Comparison of ENCODE assay signal across 19 cellular contexts in genomic region chr10:77625379-77625778, GRCh38. TPM values are rescaled to one million over a fixed set of nuclear protein-coding genes. Genes with fewer than 3 reads are reported as not detected.
DNase-seq lines count a peak whose midpoint lies in the region; ATAC-seq and TF ChIP-seq lines count a peak whose summit lies in the region.
"Had no signal": no experiment of that assay in that cellular context is flagged by ENCODE, and none has a peak within 500 bp of the region (broad histone marks: within the 10 kb centered on the region; RNA-seq: fewer than 3 reads in every experiment).

No MANE protein-coding gene starts in this region.

- TF ChIP-seq CTCF in astrocyte of the spinal cord (IDR thresholded peaks at IDR 0.05; ENCODE audit: low read depth, low read length) (no peak), endodermal cell (conservative IDR thresholded peaks at IDR 0.05) (no peak), adrenal gland (IDR thresholded peaks at IDR 0.05) (no peak)

- no peaks in the 10 kb centered on the region for H3K9me3 Mint-ChIP-seq in endodermal cell
- H3K9me3 Mint-ChIP-seq: natural killer cell had no signal

- peaks cover 27% of the 10 kb centered on the region for H3K4me1 ChIP-seq in rectal smooth muscle tissue (ENCODE audit: control insufficient read depth, insufficient read depth, low read length)
- no peaks in the 10 kb centered on the region for H3K4me1 ChIP-seq in endodermal cell (ENCODE audit: control insufficient read depth, insufficient read depth, low read length)
- peaks cover 2 to 23% of the 10 kb centered on the region in 2 donors for H3K4me1 ChIP-seq in adrenal gland (replicated peaks in 1 of 2)
- H3K4me1 ChIP-seq: BE2C, SJCRH30 had no signal

- H3K36me3 ChIP-seq in MG63 (peaks cover 18% of the 10 kb centered on the region), rectal smooth muscle tissue (ENCODE audit: control insufficient read depth, insufficient read depth, low read length) (no peaks in the 10 kb centered on the region), endodermal cell (ENCODE audit: control insufficient read depth, insufficient read depth, low read length) (no peaks in the 10 kb centered on the region), adrenal gland (replicated peaks in 1 of 2) (no peaks in the 10 kb centered on the region)
- H3K36me3 ChIP-seq: BE2C, SJCRH30 had no signal

- intact Hi-C loops in adrenal gland (cut with DNase I) = no loop called here

- H3K4me3 ChIP-seq in MG63 (peak overlapping the region; percentile 16; the same call in 1 of the 2 replicates), astrocyte of the spinal cord (ENCODE audit: low read depth, low read length) (no peak overlapping the region), rectal smooth muscle tissue (ENCODE audit: low read length) (no peak overlapping the region), endodermal cell (ENCODE audit: low read length) (no peak overlapping the region), adrenal gland (no peak overlapping the region)
- H3K4me3 ChIP-seq: hepatocyte, SJCRH30 had no signal

- no peak for ATAC-seq in HG03108 (IDR thresholded peaks at IDR 0.05; ENCODE audit: unreplicated experiment)
- ATAC-seq: activated CD8-positive, alpha-beta memory T cell treated with anti-CD3 and anti-CD28 coated beads, Interleukin-2, amount 10 ng/mL, durations not matched to agents 7 days and 5 days had no signal

- no peak overlapping the region for H3K9ac ChIP-seq in rectal smooth muscle tissue (ENCODE audit: low read length)
- no peak overlapping the region for H3K9ac ChIP-seq in endodermal cell (ENCODE audit: extremely low read depth, low read length, poor library complexity, severe bottlenecking)

- WGBS in endodermal cell (ENCODE audit: insufficient coverage in 1 of 2, insufficient read length in 1 of 2), 2 experiments = 93 to 96% methylated on average over 2 to 3 of the region's 3 CpGs
- 76 to 87% (median 83%) methylated on average over 3 of the region's 3 CpGs for WGBS in adrenal gland, 4 donors

- no peak overlapping the region for H3K27ac Mint-ChIP-seq in endodermal cell
- H3K27ac Mint-ChIP-seq: activated CD8-positive, alpha-beta memory T cell treated with anti-CD3 and anti-CD28 coated beads, Interleukin-2, amount 10 ng/mL, durations not matched to agents 7 days and 5 days; natural killer cell had no signal

- H3K27ac ChIP-seq in rectal smooth muscle tissue (ENCODE audit: low read depth, low read length) = peak overlapping the region; percentile 27
- no peak overlapping the region for H3K27ac ChIP-seq in endodermal cell (ENCODE audit: low read depth, low read length)
- no peak overlapping the region for H3K27ac ChIP-seq in adrenal gland
- H3K27ac ChIP-seq: 22Rv1, hepatocyte, SJCRH30 had no signal

- no peak for TF ChIP-seq POLR2A in adrenal gland (IDR thresholded peaks at IDR 0.05)

- H3K27me3 Mint-ChIP-seq in endodermal cell (ENCODE audit: insufficient read depth) = peaks cover 2% of the 10 kb centered on the region

- no peaks in the 10 kb centered on the region for H3K9me3 ChIP-seq in MG63
- no peaks in the 10 kb centered on the region for H3K9me3 ChIP-seq in endodermal cell (ENCODE audit: control insufficient read depth, low read length)
- no peaks in the 10 kb centered on the region for H3K9me3 ChIP-seq in adrenal gland (replicated peaks in 1 of 3)
- H3K9me3 ChIP-seq: BE2C, SJCRH30 had no signal

- no peaks in the 10 kb centered on the region for H3K36me3 Mint-ChIP-seq in endodermal cell (ENCODE audit: low read depth)
- H3K36me3 Mint-ChIP-seq: activated CD8-positive, alpha-beta memory T cell treated with anti-CD3 and anti-CD28 coated beads, Interleukin-2, amount 10 ng/mL, durations not matched to agents 7 days and 5 days; natural killer cell had no signal

- H3K27me3 ChIP-seq in MG63 = no peaks in the 10 kb centered on the region
- H3K27me3 ChIP-seq in rectal smooth muscle tissue (ENCODE audit: control insufficient read depth, insufficient read depth, low read length) = no peaks in the 10 kb centered on the region
- H3K27me3 ChIP-seq in endodermal cell (ENCODE audit: control insufficient read depth, insufficient read depth, low read length, poor library complexity, severe bottlenecking) = peaks cover 7% of the 10 kb centered on the region
- H3K27me3 ChIP-seq in adrenal gland = no peaks in the 10 kb centered on the region
- H3K27me3 ChIP-seq: BE2C, hepatocyte, SJCRH30 had no signal

- no peak overlapping the region for H3K4me3 Mint-ChIP-seq in endodermal cell
- H3K4me3 Mint-ChIP-seq: activated CD8-positive, alpha-beta memory T cell treated with anti-CD3 and anti-CD28 coated beads, Interleukin-2, amount 10 ng/mL, durations not matched to agents 7 days and 5 days; natural killer cell had no signal

- in situ Hi-C loops in astrocyte of the spinal cord (cut with HindIII; ENCODE audit: low sequenced_read_pairs) = no loop called here

- DNase-seq in NOMO-1 (lab: John Stamatoyannopoulos, UW; ENCODE audit: unreplicated experiment in 2 of 2) (peak; percentile 11 to 75), NOMO-1 treated with dmso at 0.1 percent for 144 hours (lab: John Stamatoyannopoulos, UW; ENCODE audit: unreplicated experiment) (no peak), MG63 (no peak), astrocyte of the spinal cord (ENCODE audit: low read depth, low spot score) (peak; percentile 29), endodermal cell (no peak), adrenal gland (no peak)
- DNase-seq: activated CD8-positive, alpha-beta memory T cell treated with anti-CD3 and anti-CD28 coated beads, Interleukin-2, amount 10 ng/mL, durations not matched to agents 7 days and 5 days; BE2C; effector CD8-positive, alpha-beta T cell; GDM1; mammary epithelial cell; natural killer cell; NCI-H1694 treated with DMSO at 0.1 percent for 48 hours; NCI-H446; SJCRH30 had no signal

- no peaks in the 10 kb centered on the region for H3K4me1 Mint-ChIP-seq in endodermal cell

RNA-seq across cellular contexts. Expression of gene KCNMA1, which starts 12.2 kb away (rescaled TPM):
- 40.8 and 58.6 TPM in 2 replicates for total RNA-seq in MG63 (2014; rRNA removed; shearing (Covaris generic); ENCODE audit: low replicate concordance)
- total RNA-seq in endodermal cell (1 to 10 TPM in 1 of 2 donors, under 1 TPM in 1; 0.55 to 1.3 TPM), adrenal gland (10 to 100 TPM in 5 of 8 donors, 1 to 10 TPM in 3; 6.7 to 21.7 (median 13.2) TPM)
- polyA plus RNA-seq in endodermal cell (2013, experiment 1 of 2) = 2.7 TPM
- 1.7 TPM for polyA plus RNA-seq in endodermal cell (2013, experiment 2 of 2)
- 10 to 100 TPM in 2 of 3 donors, 1 to 10 TPM in 1; 6.4 to 17.3 (median 11.7) TPM for polyA plus RNA-seq in adrenal gland

Comparison
In these comparisons a context has a peak if more than half of its experiments do, and no peak if none do; other contexts are left out.
1. DNase-seq: peak in NOMO-1 (2 of 2) and astrocyte of the spinal cord (single experiment); none in NOMO-1 treated with dmso at 0.1 percent for 144 hours (single experiment), MG63 (single experiment), endodermal cell (single experiment) and adrenal gland (0 of 7).